In genomic region chr7:107564553-107565298, GRCh38 we compare ENCODE assay signal across 8 cellular contexts.
A peak's percentile ranks its signal among the peaks of the same experiment; 100 is the strongest.
DNase-seq lines count a peak whose midpoint lies in the region; ATAC-seq and TF ChIP-seq lines count a peak whose summit lies in the region.

No MANE protein-coding gene starts in this region.

- no peak for ATAC-seq in effector memory CD8-positive, alpha-beta T cell (replicated peaks)
- ATAC-seq in GM21367 (IDR thresholded peaks at IDR 0.05; ENCODE audit: unreplicated experiment), result no peak

- H3K4me3 ChIP-seq in OCI-LY1 (ENCODE audit: low read depth, low read length, poor library complexity, severe bottlenecking), result peak overlapping the region; percentile 79

- H3K27me3 ChIP-seq in OCI-LY1 (ENCODE audit: insufficient read depth, low read length), result no peaks in the 10 kb centered on the region

- in situ Hi-C loops in GM13977 (cut with MboI; ENCODE audit: low pct_unique_long_range_greater_than_20kb, low sequenced_read_pairs, unreplicated experiment), result no loop called here

- H3K9me3 ChIP-seq in OCI-LY1 (ENCODE audit: low read length), result no peaks in the 10 kb centered on the region

- peak overlapping the region; percentile 85 to 88 for H3K4me3 Mint-ChIP-seq in effector memory CD8-positive, alpha-beta T cell
- H3K4me3 Mint-ChIP-seq in nephron progenitor cell, result peak overlapping the region; percentile 90

- TF ChIP-seq CTCF in OCI-LY1 (IDR thresholded peaks at IDR 0.05; ENCODE audit: low read length) (no peak), nephron progenitor cell (IDR thresholded peaks at IDR 0.05) (no peak), GM13977 (IDR thresholded peaks at IDR 0.05; ENCODE audit: extremely low read depth, insufficient read depth, missing control alignments) (no peak)

- H3K27ac Mint-ChIP-seq in effector memory CD8-positive, alpha-beta T cell, result peak overlapping the region; percentile 93 to 97
- H3K27ac Mint-ChIP-seq in nephron progenitor cell, result peak overlapping the region; percentile 78

- H3K36me3 Mint-ChIP-seq in effector memory CD8-positive, alpha-beta T cell (ENCODE audit: insufficient read depth), result peaks cover 3% of the 10 kb centered on the region
- peaks cover 21% of the 10 kb centered on the region for H3K36me3 Mint-ChIP-seq in nephron progenitor cell (ENCODE audit: low read depth)

- H3K36me3 ChIP-seq in OCI-LY1 (ENCODE audit: insufficient read depth, low read length), result peaks cover 27% of the 10 kb centered on the region; the same call in 1 of the 2 replicates

- H3K9me3 Mint-ChIP-seq in effector memory CD8-positive, alpha-beta T cell, result no peaks in the 10 kb centered on the region
- no peaks in the 10 kb centered on the region for H3K9me3 Mint-ChIP-seq in nephron progenitor cell

- H3K4me1 Mint-ChIP-seq in effector memory CD8-positive, alpha-beta T cell (ENCODE audit: low read depth in 2 of 2), result peaks cover 33 to 47% of the 10 kb centered on the region in 2 donors
- peaks cover 46% of the 10 kb centered on the region for H3K4me1 Mint-ChIP-seq in nephron progenitor cell

- H4K20me1 ChIP-seq in OCI-LY1 (ENCODE audit: insufficient read depth, low read length), result no peaks in the 10 kb centered on the region

- peak overlapping the region; percentile 49 for H3K27ac ChIP-seq in OCI-LY1 (ENCODE audit: low read depth, low read length, poor library complexity, severe bottlenecking)

- H3K4me2 ChIP-seq in OCI-LY1 (ENCODE audit: low read length), result peak overlapping the region; percentile 92

- peaks cover 53% of the 10 kb centered on the region for H3K4me1 ChIP-seq in OCI-LY1 (ENCODE audit: insufficient read depth, low read length, severe bottlenecking)

- H3K9ac ChIP-seq in OCI-LY1 (ENCODE audit: low read length), result peak overlapping the region; percentile 84

- H2AFZ ChIP-seq in OCI-LY1 (ENCODE audit: low read length), result peak overlapping the region; percentile 65

- DNase-seq in GM03348 (ENCODE audit: low spot score) (peak; percentile 71), nephron progenitor cell (no peak), GM13977 (ENCODE audit: low spot score) (no peak)
- DNase-seq in effector memory CD8-positive, alpha-beta T cell, result no peak
- no peak for DNase-seq in stimulated activated CD4-positive, alpha-beta T cell treated with anti-CD3 and anti-CD28 coated beads, Interleukin-4, amount 100 ng/mL, for 24 hours
- DNase-seq in stimulated activated naive CD4-positive, alpha-beta T cell treated with Interleukin-2 at 50 U/mL for 16 hours (lab: John Stamatoyannopoulos, UW), result no peak

- H3K27me3 Mint-ChIP-seq in effector memory CD8-positive, alpha-beta T cell, result no peaks in the 10 kb centered on the region
- H3K27me3 Mint-ChIP-seq in nephron progenitor cell (ENCODE audit: low read depth, poor library complexity), result no peaks in the 10 kb centered on the region

- no peaks in the 10 kb centered on the region for H3F3A ChIP-seq in OCI-LY1 (ENCODE audit: insufficient read depth, low read length)

- H3K79me2 ChIP-seq in OCI-LY1 (ENCODE audit: insufficient read depth, low read length), result peaks cover 32% of the 10 kb centered on the region

- no peaks in the 10 kb centered on the region for H3K9me2 ChIP-seq in OCI-LY1 (ENCODE audit: low read depth, low read length)
